14 cellular contexts compared by ENCODE assay signal in the genomic region with DNA sequence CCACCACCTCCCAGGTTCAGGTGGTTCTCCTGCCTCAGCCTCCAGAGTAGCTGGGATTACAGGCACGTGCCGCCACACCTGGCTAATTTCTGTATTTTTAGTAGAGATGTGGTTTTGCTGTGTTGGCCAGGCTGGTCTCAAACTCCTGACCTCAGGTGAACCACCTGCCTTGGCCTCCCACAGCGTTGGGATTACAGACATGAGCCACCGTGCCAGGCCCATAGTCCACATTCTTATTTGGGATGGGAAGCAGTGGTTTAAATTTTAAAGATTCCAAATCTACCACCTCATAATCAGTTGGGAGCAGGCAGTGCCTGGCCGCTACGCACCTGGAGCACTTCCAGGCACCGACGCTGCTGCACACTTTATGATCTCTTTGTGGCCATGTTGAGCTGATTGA.
DNase-seq lines count a peak whose midpoint lies in the region; ATAC-seq and TF ChIP-seq lines count a peak whose summit lies in the region.
"Had no signal": no experiment of that assay in that cellular context is flagged by ENCODE, and none has a peak within 500 bp of the region (broad histone marks: within the 10 kb centered on the region; RNA-seq: fewer than 3 reads in every experiment).

No MANE protein-coding gene starts in this region.

- CTCF ChIA-PET in CD4-positive, alpha-beta T cell (lab: Charles Lee) = no interaction called here

- TF ChIP-seq EP300 in esophagus muscularis mucosa (IDR thresholded peaks at IDR 0.05) = no peak

- POLR2A ChIA-PET in CD4-positive, alpha-beta T cell (lab: Charles Lee) = no interaction called here

- H3K9me3 ChIP-seq in esophagus muscularis mucosa (no peaks in the 10 kb centered on the region), esophagus squamous epithelium (no peaks in the 10 kb centered on the region)
- H3K9me3 ChIP-seq in CD4-positive, alpha-beta T cell (ENCODE audit: control insufficient read depth, low read length) = no peaks in the 10 kb centered on the region
- H3K9me3 ChIP-seq: BLaER1 had no signal

- H3K27ac Mint-ChIP-seq in CD4-positive, alpha-beta T cell = no peak overlapping the region

- H3K27ac ChIP-seq in esophagus muscularis mucosa (replicated peaks in 1 of 4) = no peak overlapping the region
- no peak overlapping the region for H3K27ac ChIP-seq in CD4-positive, alpha-beta T cell (ENCODE audit: low read depth, low read length)
- H3K27ac ChIP-seq in esophagus squamous epithelium = no peak overlapping the region
- H3K27ac ChIP-seq: BLaER1, GM23248 had no signal

- TF ChIP-seq CTCF in esophagus muscularis mucosa (IDR thresholded peaks at IDR 0.05) (no peak), esophagus squamous epithelium (IDR thresholded peaks at IDR 0.05) (no peak)
- TF ChIP-seq CTCF in CD4-positive, alpha-beta T cell (IDR thresholded peaks at IDR 0.05) = no peak

- H3K36me3 ChIP-seq in esophagus muscularis mucosa (no peaks in the 10 kb centered on the region), esophagus squamous epithelium (no peaks in the 10 kb centered on the region)
- H3K36me3 ChIP-seq: BLaER1 had no signal

- H3K36me3 Mint-ChIP-seq in CD4-positive, alpha-beta T cell (ENCODE audit: low read depth) = no peaks in the 10 kb centered on the region

- H3K4me3 Mint-ChIP-seq in CD4-positive, alpha-beta T cell = no peak overlapping the region

- ATAC-seq in CD4-positive, alpha-beta T cell (ENCODE audit: poor library complexity) = no peak
- ATAC-seq: GM12878 had no signal

- H3K9me3 Mint-ChIP-seq in CD4-positive, alpha-beta T cell = no peaks in the 10 kb centered on the region

- no peaks in the 10 kb centered on the region for H3K4me1 Mint-ChIP-seq in CD4-positive, alpha-beta T cell (ENCODE audit: low read depth)

- H3K27me3 ChIP-seq in esophagus muscularis mucosa (peaks cover 0 to 27% (median 0%) of the 10 kb centered on the region in 4 donors), esophagus squamous epithelium (peaks cover 0 to 8% (median 0%) of the 10 kb centered on the region in 4 donors)
- H3K27me3 ChIP-seq in CD4-positive, alpha-beta T cell (ENCODE audit: control insufficient read depth, insufficient read depth, low read length) = no peaks in the 10 kb centered on the region
- H3K27me3 ChIP-seq: BLaER1 had no signal

- TF ChIP-seq POLR2A in esophagus muscularis mucosa (IDR thresholded peaks at IDR 0.05; ENCODE audit: low read depth) = no peak
- no peak for TF ChIP-seq POLR2A in esophagus squamous epithelium (IDR thresholded peaks at IDR 0.05)

- no peaks in the 10 kb centered on the region for H3K27me3 Mint-ChIP-seq in CD4-positive, alpha-beta T cell

- intact Hi-C loops in esophagus muscularis mucosa (cut with DNase I) = no loop called here
- intact Hi-C loops in posterior vena cava (cut with DNase I) = no loop called here
- intact Hi-C loops in CD4-positive, alpha-beta T cell (cut with DNase I, micrococcal nuclease) = no loop called here
- intact Hi-C loops in esophagus squamous epithelium (cut with DNase I) = no loop called here

- H3K4me1 ChIP-seq in esophagus muscularis mucosa (no peaks in the 10 kb centered on the region), esophagus squamous epithelium (no peaks in the 10 kb centered on the region)
- H3K4me1 ChIP-seq: BLaER1 had no signal

- DNase-seq in activated effector memory CD4-positive, alpha-beta T cell treated with anti-CD3 and anti-CD28 coated beads, Interleukin-2, amount 50 U/mL, for 16 hours = peak; percentile 19
- no peak for DNase-seq in activated effector memory CD4-positive, alpha-beta T cell treated with Interleukin-2 at 50 U/mL for 16 hours
- DNase-seq in esophagus muscularis mucosa (ENCODE audit: extremely low spot score) (peak; percentile 42), posterior vena cava (ENCODE audit: low spot score) (peak; percentile 52), foreskin melanocyte (no peak), esophagus squamous epithelium (lab: John Stamatoyannopoulos, UW) (no peak)
- DNase-seq in CD4-positive, alpha-beta T cell = no peak
- DNase-seq: 8988T, AML-193, GM23248, H7, IMR-90 had no signal

- WGBS in esophagus muscularis mucosa = 90% methylated on average over 8 of the region's 8 CpGs
- WGBS in esophagus squamous epithelium, 2 donors = 86 to 96% methylated on average over 4 to 6 of the region's 8 CpGs

- no peak overlapping the region for H3K4me3 ChIP-seq in esophagus muscularis mucosa
- no peak overlapping the region for H3K4me3 ChIP-seq in esophagus squamous epithelium
- H3K4me3 ChIP-seq: BLaER1, GM12878, GM23248 had no signal

Comparison
In these comparisons a context has a peak if more than half of its experiments do, and no peak if none do; other contexts are left out.
1. DNase-seq: peak in activated effector memory CD4-positive, alpha-beta T cell treated with anti-CD3 and anti-CD28 coated beads, Interleukin-2, amount 50 U/mL, for 16 hours (single experiment), esophagus muscularis mucosa (single experiment) and posterior vena cava (single experiment); none in activated effector memory CD4-positive, alpha-beta T cell treated with Interleukin-2 at 50 U/mL for 16 hours (single experiment), CD4-positive, alpha-beta T cell (0 of 10), foreskin melanocyte (single experiment) and esophagus squamous epithelium (single experiment).